ENCODE assay signal across 1 cellular context in genomic region chr3:81154611-81155143, GRCh38.
TF ChIP-seq lines count a peak whose summit lies in the region.

No MANE protein-coding gene starts in this region.

TF ChIP-seq in GM23338, 12 proteins besides CTCF, POLR2A, EP300 and RAD21 (continued from another document):
- TF ChIP-seq ZNF462 (CRISPR knock-in tag; IDR thresholded peaks at IDR 0.05) (no peak), CREB1 (CRISPR knock-in tag; IDR thresholded peaks at IDR 0.05; ENCODE audit: low read depth) (no peak), ZNF331 (CRISPR knock-in tag; IDR thresholded peaks at IDR 0.05; ENCODE audit: low read depth) (no peak), ZNF114 (CRISPR knock-in tag; IDR thresholded peaks at IDR 0.05) (no peak), NANOG (IDR thresholded peaks at IDR 0.05; ENCODE audit: borderline replicate concordance) (no peak), JUNB (IDR thresholded peaks at IDR 0.05; ENCODE audit: unreplicated experiment) (no peak), EZH2 (IDR thresholded peaks at IDR 0.05; ENCODE audit: low read depth, unreplicated experiment) (no peak), POLR2AphosphoS5 (IDR thresholded peaks at IDR 0.05; ENCODE audit: low read depth) (no peak), STAT1 (IDR thresholded peaks at IDR 0.05; ENCODE audit: unreplicated experiment) (no peak)
- TF ChIP-seq, protein P1, sequence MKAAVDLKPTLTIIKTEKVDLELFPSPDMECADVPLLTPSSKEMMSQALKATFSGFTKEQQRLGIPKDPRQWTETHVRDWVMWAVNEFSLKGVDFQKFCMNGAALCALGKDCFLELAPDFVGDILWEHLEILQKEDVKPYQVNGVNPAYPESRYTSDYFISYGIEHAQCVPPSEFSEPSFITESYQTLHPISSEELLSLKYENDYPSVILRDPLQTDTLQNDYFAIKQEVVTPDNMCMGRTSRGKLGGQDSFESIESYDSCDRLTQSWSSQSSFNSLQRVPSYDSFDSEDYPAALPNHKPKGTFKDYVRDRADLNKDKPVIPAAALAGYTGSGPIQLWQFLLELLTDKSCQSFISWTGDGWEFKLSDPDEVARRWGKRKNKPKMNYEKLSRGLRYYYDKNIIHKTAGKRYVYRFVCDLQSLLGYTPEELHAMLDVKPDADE (IDR thresholded peaks at IDR 0.05), result no peak
- TF ChIP-seq, protein P2, sequence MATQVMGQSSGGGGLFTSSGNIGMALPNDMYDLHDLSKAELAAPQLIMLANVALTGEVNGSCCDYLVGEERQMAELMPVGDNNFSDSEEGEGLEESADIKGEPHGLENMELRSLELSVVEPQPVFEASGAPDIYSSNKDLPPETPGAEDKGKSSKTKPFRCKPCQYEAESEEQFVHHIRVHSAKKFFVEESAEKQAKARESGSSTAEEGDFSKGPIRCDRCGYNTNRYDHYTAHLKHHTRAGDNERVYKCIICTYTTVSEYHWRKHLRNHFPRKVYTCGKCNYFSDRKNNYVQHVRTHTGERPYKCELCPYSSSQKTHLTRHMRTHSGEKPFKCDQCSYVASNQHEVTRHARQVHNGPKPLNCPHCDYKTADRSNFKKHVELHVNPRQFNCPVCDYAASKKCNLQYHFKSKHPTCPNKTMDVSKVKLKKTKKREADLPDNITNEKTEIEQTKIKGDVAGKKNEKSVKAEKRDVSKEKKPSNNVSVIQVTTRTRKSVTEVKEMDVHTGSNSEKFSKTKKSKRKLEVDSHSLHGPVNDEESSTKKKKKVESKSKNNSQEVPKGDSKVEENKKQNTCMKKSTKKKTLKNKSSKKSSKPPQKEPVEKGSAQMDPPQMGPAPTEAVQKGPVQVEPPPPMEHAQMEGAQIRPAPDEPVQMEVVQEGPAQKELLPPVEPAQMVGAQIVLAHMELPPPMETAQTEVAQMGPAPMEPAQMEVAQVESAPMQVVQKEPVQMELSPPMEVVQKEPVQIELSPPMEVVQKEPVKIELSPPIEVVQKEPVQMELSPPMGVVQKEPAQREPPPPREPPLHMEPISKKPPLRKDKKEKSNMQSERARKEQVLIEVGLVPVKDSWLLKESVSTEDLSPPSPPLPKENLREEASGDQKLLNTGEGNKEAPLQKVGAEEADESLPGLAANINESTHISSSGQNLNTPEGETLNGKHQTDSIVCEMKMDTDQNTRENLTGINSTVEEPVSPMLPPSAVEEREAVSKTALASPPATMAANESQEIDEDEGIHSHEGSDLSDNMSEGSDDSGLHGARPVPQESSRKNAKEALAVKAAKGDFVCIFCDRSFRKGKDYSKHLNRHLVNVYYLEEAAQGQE (IDR thresholded peaks at IDR 0.05; ENCODE audit: unreplicated experiment), result no peak
